8 cellular contexts compared by ENCODE assay signal in genomic region chrX:54043696-54044125, GRCh38. TPM values are rescaled to one million over a fixed set of nuclear protein-coding genes. Genes with fewer than 3 reads are reported as not detected.
DNase-seq lines count a peak whose midpoint lies in the region; TF ChIP-seq lines count a peak whose summit lies in the region.

No MANE protein-coding gene starts in this region.

- H4K8ac ChIP-seq in H9 (replicated peaks; ENCODE audit: insufficient read length, low read depth, low read length), result no peak overlapping the region

- peaks cover 62 to 73% of the 10 kb centered on the region in 2 experiments for H3K9me3 Mint-ChIP-seq in H9
- H3K9me3 Mint-ChIP-seq in osteocyte (ENCODE audit: unreplicated experiment), result peaks cover 8% of the 10 kb centered on the region

- no peak overlapping the region for H2BK5ac ChIP-seq in H9 (ENCODE audit: insufficient read length, low read length)

- no peak overlapping the region for H3K56ac ChIP-seq in H9 (ENCODE audit: insufficient read length, low read depth, low read length)

- no peak overlapping the region for H2BK15ac ChIP-seq in H9 (ENCODE audit: low read depth, low read length)

- peak overlapping the region; percentile 56 for H3K18ac ChIP-seq in H9 (ENCODE audit: insufficient read length, low read depth, low read length)

- H4K20me1 ChIP-seq in H9 (ENCODE audit: control insufficient read depth, insufficient read depth, insufficient read length), result no peaks in the 10 kb centered on the region

- H3K36me3 Mint-ChIP-seq in H9 (ENCODE audit: insufficient read depth in 1 of 3, low read depth in 3 of 3), result peaks cover 23 to 28% (median 28%) of the 10 kb centered on the region in 3 experiments
- H3K36me3 Mint-ChIP-seq in osteocyte (ENCODE audit: unreplicated experiment), result no peaks in the 10 kb centered on the region

- peak overlapping the region; percentile 89 for H3K4me2 ChIP-seq in H9 (ENCODE audit: insufficient read depth, insufficient read length, low read length)

- no peaks in the 10 kb centered on the region for H3K79me1 ChIP-seq in H9 (ENCODE audit: insufficient read depth, low read depth, low read length, poor library complexity, severe bottlenecking)

- H3K79me2 ChIP-seq in H9 (ENCODE audit: insufficient read depth, low read length), result no peaks in the 10 kb centered on the region

- no peak overlapping the region for H2BK12ac ChIP-seq in H9 (ENCODE audit: insufficient read length, low read depth, low read length)

- H3K27me3 Mint-ChIP-seq in H9 (ENCODE audit: low read depth) (peaks cover 2% of the 10 kb centered on the region; the same call in 1 of the 2 replicates), osteocyte (ENCODE audit: unreplicated experiment) (no peaks in the 10 kb centered on the region)

- H2BK120ac ChIP-seq in H9 (ENCODE audit: low read depth, low read length, poor library complexity, severe bottlenecking), result no peak overlapping the region

- TF ChIP-seq CTCF in H9 (conservative IDR thresholded peaks at IDR 0.05) (no peak), osteocyte (IDR thresholded peaks at IDR 0.05) (no peak)

- H3K4me1 Mint-ChIP-seq in H9, result peaks cover 18 to 28% of the 10 kb centered on the region in 2 experiments
- H3K4me1 Mint-ChIP-seq in osteocyte (ENCODE audit: unreplicated experiment), result peaks cover 9% of the 10 kb centered on the region

- no peak overlapping the region for H2AK5ac ChIP-seq in H9 (ENCODE audit: insufficient read length, low read length)

- H3K23me2 ChIP-seq in H9 (ENCODE audit: insufficient read length, low read depth, low read length, poor library complexity, severe bottlenecking), result peaks cover 7% of the 10 kb centered on the region

- no peak overlapping the region for H2AFZ ChIP-seq in H9 (ENCODE audit: low read length)

- H3K23ac ChIP-seq in H9 (ENCODE audit: insufficient read length, low read depth, low read length), result no peak overlapping the region

- H3K14ac ChIP-seq in H9 (ENCODE audit: insufficient read depth, low read length), result peak overlapping the region; percentile 52

- H3K4me3 Mint-ChIP-seq in H9 (peak overlapping the region; percentile 92 to 97), osteocyte (ENCODE audit: unreplicated experiment) (peak overlapping the region; percentile 94)

- H3K27me3 ChIP-seq in H9 (ENCODE audit: insufficient read depth, low read length), result no peaks in the 10 kb centered on the region

- no peak overlapping the region for H4K91ac ChIP-seq in H9 (ENCODE audit: insufficient read length, low read depth, low read length)

- H3T11ph ChIP-seq in H9 (ENCODE audit: low read length), result no peak overlapping the region

- no peak overlapping the region for H4K5ac ChIP-seq in H9 (ENCODE audit: insufficient read length, low read depth, low read length)

- peak overlapping the region; percentile 99 to 100 (median 99) for H3K27ac Mint-ChIP-seq in H9
- H3K27ac Mint-ChIP-seq in osteocyte (ENCODE audit: unreplicated experiment), result peak overlapping the region; percentile 100

- peaks cover 3% of the 10 kb centered on the region; the same call in 1 of the 2 replicates for H3K4me1 ChIP-seq in H9 (ENCODE audit: insufficient read depth, low read length)

- H3K4ac ChIP-seq in H9 (ENCODE audit: low read depth, low read length), result no peak overlapping the region

- H3K9me3 ChIP-seq in H9 (ENCODE audit: control insufficient read depth, low read depth, low read length), result peaks cover 32% of the 10 kb centered on the region

- DNase-seq in NCI-H2081 (lab: John Stamatoyannopoulos, UW), result peak; percentile 38 to 62
- DNase-seq in NCI-H2081 treated with DMSO at 0.1 percent for 48 hours (lab: John Stamatoyannopoulos, UW), result no peak
- peak; percentile 57 for DNase-seq in H9
- peak; percentile 10 to 34 for DNase-seq in NCI-H1930 (lab: John Stamatoyannopoulos, UW)
- peak; percentile 81 for DNase-seq in activated effector memory CD4-positive, alpha-beta T cell treated with anti-CD3 and anti-CD28 coated beads, Interleukin-2, amount 50 U/mL, for 16 hours
- peak; percentile 17 for DNase-seq in glomerular visceral epithelial cell (ENCODE audit: extremely low spot score)
- DNase-seq in osteocyte (ENCODE audit: extremely low spot score, unreplicated experiment), result peak; percentile 88
- no peak for DNase-seq in foreskin melanocyte

- H3K9ac ChIP-seq in H9 (ENCODE audit: extremely low read depth, insufficient read length, low read length), result peak overlapping the region; percentile 71

- no CpG with 5 or more reads among the region's 39 CpGs for WGBS in H9 (ENCODE audit: extremely low coverage, insufficient read length, low lambda C conversion rate)

- H3K27ac ChIP-seq in H9 (ENCODE audit: insufficient read length, low read depth, low read length), result peak overlapping the region; percentile 97

- H2BK20ac ChIP-seq in H9 (ENCODE audit: low read depth, low read length, poor library complexity, severe bottlenecking), result no peak overlapping the region

RNA-seq across cellular contexts. Expression of gene PHF8, which starts 0.6 kb away (rescaled TPM):
- 38.9 and 45.2 TPM in 2 replicates for total RNA-seq in H9 (2021)
- total RNA-seq in osteocyte, result 30.0 and 30.5 TPM in 2 replicates

Comparison
In these comparisons a context has a peak if more than half of its experiments do, and no peak if none do; other contexts are left out.
1. DNase-seq: peak in NCI-H2081 (2 of 2), H9 (single experiment), NCI-H1930 (2 of 2), activated effector memory CD4-positive, alpha-beta T cell treated with anti-CD3 and anti-CD28 coated beads, Interleukin-2, amount 50 U/mL, for 16 hours (single experiment), glomerular visceral epithelial cell (single experiment) and osteocyte (single experiment); none in NCI-H2081 treated with DMSO at 0.1 percent for 48 hours (single experiment) and foreskin melanocyte (single experiment).